ENCODE assay signal across 8 cellular contexts in genomic region chr16:29129458-29130038, GRCh38.
A peak's percentile ranks its signal among the peaks of the same experiment; 100 is the strongest.
DNase-seq lines count a peak whose midpoint lies in the region; ATAC-seq and TF ChIP-seq lines count a peak whose summit lies in the region.
"Not testable (repeated sequence)": the region's sequence is repeated elsewhere in the genome, so short reads cannot be mapped to it uniquely, and the experiment has no call there.

No MANE protein-coding gene starts in this region.

- intact Hi-C loops in head of caudate nucleus (cut with DNase I); mucosa of descending colon (cut with DNase I, micrococcal nuclease); sciatic nerve (cut with DNase I): not testable (repeated sequence)

- peak in 1 of 2 donors; percentile 67 for TF ChIP-seq EP300 in tibial nerve (IDR thresholded peaks at IDR 0.05)

- not testable (repeated sequence) for H3K36me3 ChIP-seq in Karpas-422 (ENCODE audit: insufficient read depth, low read length); mucosa of descending colon (ENCODE audit: low read depth); tibial nerve

- TF ChIP-seq CTCF in AG10803 (conservative IDR thresholded peaks at IDR 0.05; ENCODE audit: low read length); choroid plexus epithelial cell (conservative IDR thresholded peaks at IDR 0.05; ENCODE audit: low read depth, low read length); mucosa of descending colon (IDR thresholded peaks at IDR 0.05); tibial nerve (IDR thresholded peaks at IDR 0.05): not testable (repeated sequence)

- not testable (repeated sequence) for H3K4me3 ChIP-seq in AG10803 (ENCODE audit: low read length); Karpas-422 (ENCODE audit: low read length); choroid plexus epithelial cell (ENCODE audit: low read depth, low read length); mucosa of descending colon; tibial nerve

- TF ChIP-seq POLR2A in tibial nerve (IDR thresholded peaks at IDR 0.05), result not testable (repeated sequence)

- not testable (repeated sequence) for H3K27me3 ChIP-seq in Karpas-422 (ENCODE audit: low read length); tibial nerve

- not testable (repeated sequence) for H3K27ac ChIP-seq in Karpas-422 (ENCODE audit: low read length)
- H3K27ac ChIP-seq in tibial nerve, result peak overlapping the region; percentile 45 to 79 (median 60)

- not testable (repeated sequence) for H3K4me1 ChIP-seq in Karpas-422 (ENCODE audit: low read length); mucosa of descending colon (ENCODE audit: low read depth)
- H3K4me1 ChIP-seq in tibial nerve, result peaks cover 0 to 61% (median 11%) of the 10 kb centered on the region in 4 donors

- DNase-seq in AG10803 (ENCODE audit: low read depth) (peak; percentile 34), Karpas-422 (peak; percentile 19), choroid plexus epithelial cell (ENCODE audit: low read depth) (peak; percentile 26), head of caudate nucleus (peak in 41 of 42 donors; percentile 16 to 84 (median 60)), iris pigment epithelial cell (ENCODE audit: low read depth) (peak; percentile 31), tibial nerve (ENCODE audit: low spot score in 2 of 2) (peak; percentile 41 to 64)
- DNase-seq in mucosa of descending colon; sciatic nerve (ENCODE audit: low spot score): not testable (repeated sequence)

- not testable (repeated sequence) for H3K4me2 ChIP-seq in Karpas-422 (ENCODE audit: low read depth, low read length, poor library complexity, severe bottlenecking)

- not testable (repeated sequence) for H3K9me3 ChIP-seq in Karpas-422 (ENCODE audit: low read length); mucosa of descending colon; tibial nerve

- H2AFZ ChIP-seq in Karpas-422 (ENCODE audit: low read length), result not testable (repeated sequence)

- H3K9me2 ChIP-seq in Karpas-422 (replicated peaks; ENCODE audit: insufficient read depth, low read length), result not testable (repeated sequence)

- ATAC-seq in mucosa of descending colon, result peak; percentile 19
- peak; percentile 82 for ATAC-seq in sciatic nerve

- H4K20me1 ChIP-seq in Karpas-422 (ENCODE audit: insufficient read depth, low read depth, low read length), result not testable (repeated sequence)

- H3K9ac ChIP-seq in Karpas-422 (ENCODE audit: low read length), result not testable (repeated sequence)

- peaks cover 15% of the 10 kb centered on the region for H3K79me2 ChIP-seq in Karpas-422 (ENCODE audit: low read length)

- 39 to 55% methylated on average over 14 of the region's 18 CpGs for WGBS in tibial nerve, 2 donors
